ENCODE assay signal across 21 cellular contexts in genomic region chr17:78797213-78797612, GRCh38.
"Had no signal": no experiment of that assay in that cellular context is flagged by ENCODE, and none has a peak within 500 bp of the region (broad histone marks: within the 10 kb centered on the region; RNA-seq: fewer than 3 reads in every experiment).

No MANE protein-coding gene starts in this region.

- H3K4me3 ChIP-seq: colonic mucosa, gastrocnemius medialis, right lobe of liver, thoracic aorta, vagina had no signal

- H3K9me3 ChIP-seq: colonic mucosa, gastrocnemius medialis, right lobe of liver, thoracic aorta, vagina had no signal

- H3K27me3 ChIP-seq: colonic mucosa, gastrocnemius medialis, right lobe of liver, vagina had no signal

- DNase-seq: activated CD4-positive, alpha-beta memory T cell treated with anti-CD3 and anti-CD28 coated beads for 36 hours; activated CD4-positive, alpha-beta T cell treated with anti-CD3 and anti-CD28 coated beads, Interleukin-2, amount 10 ng/mL, durations not matched to agents 24 days and 14 days; activated CD4-positive, CD25-positive, alpha-beta regulatory T cell treated with anti-CD3 and anti-CD28 coated beads, Interleukin-2, amount 50 U/mL, for 72 hours; activated CD8-positive, alpha-beta memory T cell treated with anti-CD3 and anti-CD28 coated beads, Interleukin-2, amount 50 U/mL, for 4 hours; activated naive CD8-positive, alpha-beta T cell treated with anti-CD3 and anti-CD28 coated beads, Interleukin-2, amount 50 U/mL, for 24 hours; activated T-cell treated with anti-CD3 and anti-CD28 coated beads, Interleukin-2, amount 50 U/mL, for 4 hours; cerebellar nuclear complex; colonic mucosa; effector memory CD4-positive, alpha-beta T cell; erythroblast; gastrocnemius medialis; glutamatergic neuron; mesenchymal stem cell; naive thymus-derived CD8-positive, alpha-beta T cell; right lobe of liver; stimulated activated CD4-positive, alpha-beta T cell treated with anti-CD3 and anti-CD28 coated beads, Interleukin-2, amount 100 ng/mL, for 48 hours; stimulated activated naive CD8-positive, alpha-beta T cell treated with anti-CD3 and anti-CD28 coated beads, Interleukin-15, Interleukin-2, amounts not matched to agents 100 U/mL and 50 U/mL, for 24 hours; T-helper 2 cell; trophoblast cell had no signal

- H3K27ac ChIP-seq: colonic mucosa, right lobe of liver, thoracic aorta, vagina had no signal

- H3K4me1 ChIP-seq: colonic mucosa, right lobe of liver had no signal

- ATAC-seq: activated naive CD8-positive, alpha-beta T cell treated with anti-CD3 and anti-CD28 coated beads, Interleukin-2, amount 50 U/mL, for 24 hours; gastrocnemius medialis; naive thymus-derived CD8-positive, alpha-beta T cell; right lobe of liver; stimulated activated naive CD8-positive, alpha-beta T cell treated with anti-CD3 and anti-CD28 coated beads, Interleukin-15, Interleukin-2, amounts not matched to agents 100 U/mL and 50 U/mL, for 24 hours had no signal
